ENCODE assay signal across 23 cellular contexts in genomic region chr3:10929978-10930620, GRCh38.
A peak's percentile ranks its signal among the peaks of the same experiment; 100 is the strongest.
DNase-seq lines count a peak whose midpoint lies in the region; ATAC-seq and TF ChIP-seq lines count a peak whose summit lies in the region.
"Had no signal": no experiment of that assay in that cellular context is flagged by ENCODE, and none has a peak within 500 bp of the region (broad histone marks: within the 10 kb centered on the region; RNA-seq: fewer than 3 reads in every experiment).

No MANE protein-coding gene starts in this region.

- H3K14ac ChIP-seq in neuronal stem cell (ENCODE audit: low read length) = no peak overlapping the region

- no peak overlapping the region for H3K9ac ChIP-seq in neuronal stem cell (ENCODE audit: low read depth, low read length, poor library complexity)

- no peak overlapping the region for H2AK5ac ChIP-seq in neuronal stem cell (ENCODE audit: low read depth, low read length)

- H4K91ac ChIP-seq in neuronal stem cell (ENCODE audit: low read depth, low read length, poor library complexity) = no peak overlapping the region

- H3K27ac ChIP-seq in neuronal stem cell (replicated peaks; ENCODE audit: low read length) (no peak overlapping the region), upper lobe of right lung (no peak overlapping the region)
- H3K27ac ChIP-seq: 22Rv1, PC-9 had no signal

- H3K9me3 ChIP-seq in neuronal stem cell (replicated peaks in 1 of 2; ENCODE audit: control insufficient read depth in 2 of 2, insufficient read depth in 1 of 2, low read depth in 1 of 2, low read length in 2 of 2) (peaks cover 0 to 3% of the 10 kb centered on the region in 2 donors), upper lobe of right lung (no peaks in the 10 kb centered on the region)
- H3K9me3 ChIP-seq: MG63 had no signal

- H2BK15ac ChIP-seq in neuronal stem cell (ENCODE audit: low read length) = no peak overlapping the region

- no peak overlapping the region for H3K4me2 ChIP-seq in neuronal stem cell (ENCODE audit: insufficient read depth, low read length, poor library complexity, severe bottlenecking)
- H3K4me2 ChIP-seq: PC-9 had no signal

- no peaks in the 10 kb centered on the region for H3K9me3 Mint-ChIP-seq in natural killer cell treated with Interleukin-12 subunit alpha and Interleukin-12 subunit beta and Interleukin-15 and Interleukin-18, amount 100 ng/mL, for 72 hours
- H3K9me3 Mint-ChIP-seq in natural killer cell = no peaks in the 10 kb centered on the region
- H3K9me3 Mint-ChIP-seq: CD8-positive, alpha-beta T cell had no signal

- H3K4me3 Mint-ChIP-seq in natural killer cell treated with Interleukin-12 subunit alpha and Interleukin-12 subunit beta and Interleukin-15 and Interleukin-18, amount 100 ng/mL, for 72 hours = no peak overlapping the region
- no peak overlapping the region for H3K4me3 Mint-ChIP-seq in natural killer cell
- H3K4me3 Mint-ChIP-seq: CD8-positive, alpha-beta T cell had no signal

- no peak overlapping the region for H3K23ac ChIP-seq in neuronal stem cell (ENCODE audit: low read depth, low read length, poor library complexity)

- H3K36me3 ChIP-seq in neuronal stem cell (replicated peaks in 1 of 2; ENCODE audit: control insufficient read depth in 2 of 2, insufficient read depth in 2 of 2, low read length in 2 of 2) = no peaks in the 10 kb centered on the region
- H3K36me3 ChIP-seq in upper lobe of right lung = no peaks in the 10 kb centered on the region
- H3K36me3 ChIP-seq: MG63 had no signal

- H3K4me1 Mint-ChIP-seq in natural killer cell treated with Interleukin-12 subunit alpha and Interleukin-12 subunit beta and Interleukin-15 and Interleukin-18, amount 100 ng/mL, for 72 hours (ENCODE audit: low read depth in 2 of 2) = no peaks in the 10 kb centered on the region
- H3K4me1 Mint-ChIP-seq in natural killer cell = no peaks in the 10 kb centered on the region

- whole genome bisulfite sequencing in neuronal stem cell (ENCODE audit: extremely low coverage in 2 of 2, insufficient read length in 2 of 2, insufficient replicate concordance in 1 of 2), 2 donors = no CpG with 5 or more reads among the region's 8 CpGs

- peak; percentile 56 for DNase-seq in NCI-H1105 treated with DMSO at 0.1 percent for 48 hours (lab: John Stamatoyannopoulos, UW)
- DNase-seq in NCI-H1105 (lab: John Stamatoyannopoulos, UW) = no peak
- DNase-seq in natural killer cell treated with Interleukin-12 subunit alpha and Interleukin-12 subunit beta and Interleukin-15 and Interleukin-18, amount 100 ng/mL, for 72 hours (ENCODE audit: low spot score) = peak; percentile 23
- no peak for DNase-seq in natural killer cell
- DNase-seq in neuronal stem cell (ENCODE audit: low spot score) = no peak
- peak; percentile 41 for DNase-seq in upper lobe of right lung
- no peak for DNase-seq in NCI-H2171 (lab: John Stamatoyannopoulos, UW)
- DNase-seq: AML-193; C1 segment of cervical spinal cord; CD8-positive, alpha-beta T cell; H7; MG63; NCI-H1436; NCI-H187 treated with DMSO at 0.1 percent for 48 hours; NCI-H2107; NCI-H2227 treated with DMSO at 0.1 percent for 48 hours; NCI-H510A treated with DMSO at 0.1 percent for 48 hours; NCI-H748 treated with DMSO at 0.1 percent for 48 hours; PC-9; RPMI8226; SIG-M5 had no signal

- H2AFZ ChIP-seq in neuronal stem cell (ENCODE audit: low read length) = no peak overlapping the region
- H2AFZ ChIP-seq: PC-9 had no signal

- H3K4me1 ChIP-seq in neuronal stem cell (ENCODE audit: control insufficient read depth in 2 of 2, insufficient read depth in 1 of 2, low read depth in 1 of 2, low read length in 2 of 2) = peaks cover 0 to 2% of the 10 kb centered on the region in 2 donors
- no peaks in the 10 kb centered on the region for H3K4me1 ChIP-seq in upper lobe of right lung

- no peaks in the 10 kb centered on the region for H3K79me1 ChIP-seq in neuronal stem cell (ENCODE audit: low read depth, low read length)

- TF ChIP-seq CTCF in natural killer cell (IDR thresholded peaks at IDR 0.05) (no peak), upper lobe of right lung (IDR thresholded peaks at IDR 0.05) (no peak)

- H3K4me3 ChIP-seq in neuronal stem cell (ENCODE audit: low read length in 2 of 2) (no peak overlapping the region), upper lobe of right lung (no peak overlapping the region)
- H3K4me3 ChIP-seq: MG63, PC-9 had no signal

- H3K27ac Mint-ChIP-seq in natural killer cell treated with Interleukin-12 subunit alpha and Interleukin-12 subunit beta and Interleukin-15 and Interleukin-18, amount 100 ng/mL, for 72 hours = no peak overlapping the region
- H3K27ac Mint-ChIP-seq in natural killer cell = no peak overlapping the region
- H3K27ac Mint-ChIP-seq: CD8-positive, alpha-beta T cell had no signal

- intact Hi-C loops in natural killer cell (cut with micrococcal nuclease) = no loop called here
- intact Hi-C loops in upper lobe of right lung (cut with DNase I) = no loop called here

- no peak overlapping the region for H3K18ac ChIP-seq in neuronal stem cell (ENCODE audit: low read length)

- H4K8ac ChIP-seq in neuronal stem cell (ENCODE audit: low read depth, low read length) = no peak overlapping the region

- H3K36me3 Mint-ChIP-seq in natural killer cell treated with Interleukin-12 subunit alpha and Interleukin-12 subunit beta and Interleukin-15 and Interleukin-18, amount 100 ng/mL, for 72 hours = no peaks in the 10 kb centered on the region
- no peaks in the 10 kb centered on the region for H3K36me3 Mint-ChIP-seq in natural killer cell
- H3K36me3 Mint-ChIP-seq: CD8-positive, alpha-beta T cell had no signal

- H3K27me3 ChIP-seq in neuronal stem cell (ENCODE audit: control insufficient read depth in 3 of 3, insufficient read depth in 3 of 3, low read depth in 1 of 3, low read length in 3 of 3) (no peaks in the 10 kb centered on the region), upper lobe of right lung (no peaks in the 10 kb centered on the region)
- H3K27me3 ChIP-seq: MG63 had no signal

- ATAC-seq in natural killer cell treated with Interleukin-12 subunit alpha and Interleukin-12 subunit beta and Interleukin-15 and Interleukin-18, amount 100 ng/mL, for 72 hours = no peak
- ATAC-seq in natural killer cell (no peak), upper lobe of right lung (no peak), HG03571 (IDR thresholded peaks at IDR 0.05; ENCODE audit: unreplicated experiment) (no peak)
- ATAC-seq: CD8-positive, alpha-beta T cell had no signal

- peaks cover 0 to 2% of the 10 kb centered on the region in 2 donors for H3K27me3 Mint-ChIP-seq in natural killer cell treated with Interleukin-12 subunit alpha and Interleukin-12 subunit beta and Interleukin-15 and Interleukin-18, amount 100 ng/mL, for 72 hours
- peaks cover 0 to 9% of the 10 kb centered on the region in 2 donors for H3K27me3 Mint-ChIP-seq in natural killer cell (ENCODE audit: low read depth in 2 of 2)

- peak overlapping the region; percentile 65 for H2BK12ac ChIP-seq in neuronal stem cell (ENCODE audit: low read length)

- H2BK5ac ChIP-seq in neuronal stem cell (ENCODE audit: low read length) = no peak overlapping the region

- H3K4ac ChIP-seq in neuronal stem cell (ENCODE audit: low read length) = no peak overlapping the region

- no peak overlapping the region for H2BK120ac ChIP-seq in neuronal stem cell (ENCODE audit: low read depth, low read length)

Comparison
In these comparisons a context has a peak if more than half of its experiments do, and no peak if none do; other contexts are left out.
1. DNase-seq: peak in NCI-H1105 treated with DMSO at 0.1 percent for 48 hours (single experiment), natural killer cell treated with Interleukin-12 subunit alpha and Interleukin-12 subunit beta and Interleukin-15 and Interleukin-18, amount 100 ng/mL, for 72 hours (single experiment) and upper lobe of right lung (single experiment); none in NCI-H1105 (single experiment), natural killer cell (single experiment), neuronal stem cell (single experiment) and NCI-H2171 (single experiment).